21 cellular contexts compared by ENCODE assay signal in genomic region chr18:77162580-77162979, GRCh38.
"Had no signal": no experiment of that assay in that cellular context is flagged by ENCODE, and none has a peak within 500 bp of the region (broad histone marks: within the 10 kb centered on the region; RNA-seq: fewer than 3 reads in every experiment).

No MANE protein-coding gene starts in this region.

- H3K36me3 ChIP-seq: gastroesophageal sphincter, tibial nerve had no signal

- H3K9me2 ChIP-seq: SK-N-SH had no signal

- H3K36me3 Mint-ChIP-seq: activated CD8-positive, alpha-beta memory T cell treated with anti-CD3 and anti-CD28 coated beads, Interleukin-2, amount 10 ng/mL, durations not matched to agents 7 days and 5 days; activated naive CD8-positive, alpha-beta T cell treated with anti-CD3 and anti-CD28 coated beads for 36 hours; brain; naive thymus-derived CD4-positive, alpha-beta T cell; T-cell had no signal

- H3K4me1 ChIP-seq: gastroesophageal sphincter had no signal

- H3K27ac Mint-ChIP-seq: activated CD8-positive, alpha-beta memory T cell treated with anti-CD3 and anti-CD28 coated beads, Interleukin-2, amount 10 ng/mL, durations not matched to agents 7 days and 5 days; activated T-cell treated with anti-CD3 and anti-CD28 coated beads, Interleukin-2, amount 50 U/mL, for 24 hours; brain; effector memory CD8-positive, alpha-beta T cell; T-cell had no signal

- H3K4me3 ChIP-seq: gastroesophageal sphincter, mucosa of descending colon, tibial nerve had no signal

- ATAC-seq: activated CD8-positive, alpha-beta memory T cell treated with anti-CD3 and anti-CD28 coated beads, Interleukin-2, amount 10 ng/mL, durations not matched to agents 7 days and 5 days; effector memory CD8-positive, alpha-beta T cell; gastroesophageal sphincter; left lobe of liver; mucosa of descending colon; naive thymus-derived CD4-positive, alpha-beta T cell; T-cell had no signal

- H3K9me3 ChIP-seq: gastroesophageal sphincter, mucosa of descending colon, SK-N-SH, tibial nerve had no signal

- H3K27ac ChIP-seq: gastroesophageal sphincter, tibial nerve had no signal

- DNase-seq: activated CD4-positive, alpha-beta T cell treated with anti-CD3 and anti-CD28 coated beads, Interleukin-2, amount 50 U/mL, for 48 hours; activated CD4-positive, CD25-positive, alpha-beta regulatory T cell treated with anti-CD3 and anti-CD28 coated beads, Interleukin-2, amount 50 U/mL, for 72 hours; activated CD8-positive, alpha-beta memory T cell treated with anti-CD3 and anti-CD28 coated beads, Interleukin-2, amount 10 ng/mL, durations not matched to agents 7 days and 5 days; activated effector memory CD4-positive, alpha-beta T cell treated with anti-CD3 and anti-CD28 coated beads, Interleukin-2, amount 50 U/mL, for 16 hours; activated naive CD8-positive, alpha-beta T cell treated with anti-CD3 and anti-CD28 coated beads for 36 hours; activated T-cell treated with anti-CD3 and anti-CD28 coated beads, Interleukin-2, amount 50 U/mL, for 24 hours; dermis blood vessel endothelial cell; effector memory CD8-positive, alpha-beta T cell; mucosa of descending colon; naive thymus-derived CD4-positive, alpha-beta T cell; retina; SK-N-SH; stimulated activated CD4-positive, alpha-beta T cell treated with anti-CD3 and anti-CD28 coated beads, Interleukin-2, amount 100 ng/mL, for 48 hours; stimulated activated naive CD4-positive, alpha-beta T cell; T-cell; T-helper 9 cell had no signal

- H3K27me3 Mint-ChIP-seq: activated naive CD8-positive, alpha-beta T cell treated with anti-CD3 and anti-CD28 coated beads for 36 hours; activated T-cell treated with anti-CD3 and anti-CD28 coated beads, Interleukin-2, amount 50 U/mL, for 24 hours had no signal

- H3K4me2 ChIP-seq: SK-N-SH had no signal

- H3K9me3 Mint-ChIP-seq: activated naive CD8-positive, alpha-beta T cell treated with anti-CD3 and anti-CD28 coated beads for 36 hours; activated T-cell treated with anti-CD3 and anti-CD28 coated beads, Interleukin-2, amount 50 U/mL, for 24 hours; central memory CD8-positive, alpha-beta T cell; effector memory CD8-positive, alpha-beta T cell; naive thymus-derived CD4-positive, alpha-beta T cell; T-cell had no signal

- H3K4me3 Mint-ChIP-seq: activated CD8-positive, alpha-beta memory T cell treated with anti-CD3 and anti-CD28 coated beads, Interleukin-2, amount 10 ng/mL, durations not matched to agents 7 days and 5 days; activated naive CD8-positive, alpha-beta T cell treated with anti-CD3 and anti-CD28 coated beads for 36 hours; activated T-cell treated with anti-CD3 and anti-CD28 coated beads, Interleukin-2, amount 50 U/mL, for 24 hours; brain; central memory CD8-positive, alpha-beta T cell; effector memory CD8-positive, alpha-beta T cell; naive thymus-derived CD4-positive, alpha-beta T cell; T-cell had no signal
